In the genomic region with DNA sequence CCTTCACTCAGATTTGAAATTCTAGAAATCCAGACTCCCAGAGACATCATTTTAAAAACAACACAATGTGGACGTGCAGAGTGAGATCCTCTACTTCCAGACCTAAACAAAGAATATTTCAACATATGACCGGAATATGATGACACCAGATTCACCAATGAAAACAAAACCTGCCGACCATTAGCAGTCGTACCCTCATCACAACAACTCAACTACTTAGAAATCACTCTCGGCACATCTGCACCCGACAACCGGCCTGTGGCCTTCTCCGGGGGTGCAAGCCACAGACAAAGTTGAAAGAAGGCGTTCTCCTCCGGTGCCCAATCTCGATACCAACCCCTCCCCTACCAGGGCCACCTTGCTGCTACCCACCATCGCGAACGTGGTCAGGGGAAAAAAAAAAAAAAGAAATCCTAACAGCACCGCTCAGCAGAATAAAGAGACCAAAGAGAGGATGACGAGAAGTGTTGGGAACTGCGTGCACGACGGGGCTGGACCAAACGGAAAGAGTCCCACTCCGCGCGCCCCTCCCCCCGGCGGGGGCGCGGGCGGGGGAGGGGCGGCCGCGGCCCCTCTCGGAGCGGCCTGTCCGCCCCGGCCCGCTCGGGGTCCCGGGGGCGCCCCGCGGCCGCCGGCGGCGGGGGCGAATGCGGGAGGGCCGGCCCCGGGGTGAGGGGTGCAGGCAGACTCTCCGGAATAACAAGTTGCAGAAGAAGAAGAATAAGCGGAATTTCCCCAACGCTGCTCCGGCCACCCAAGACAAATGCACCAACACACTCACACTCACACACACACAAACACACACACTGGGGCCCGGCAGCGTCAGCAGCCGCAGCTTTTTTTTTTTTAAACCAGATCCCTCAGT, we compare ENCODE assay signal across 1 cellular context.
TF ChIP-seq lines count a peak whose summit lies in the region.

No MANE protein-coding gene starts in this region.

TF ChIP-seq in K562, 482 proteins besides CTCF, POLR2A, EP300 and RAD21 (continued from another document and continues in another):
- TF ChIP-seq ZNF174 (CRISPR knock-in tag; IDR thresholded peaks at IDR 0.05): no peak
- TF ChIP-seq KAT8 (IDR thresholded peaks at IDR 0.05; ENCODE audit: low read depth): no peak
- TF ChIP-seq, protein P1, sequence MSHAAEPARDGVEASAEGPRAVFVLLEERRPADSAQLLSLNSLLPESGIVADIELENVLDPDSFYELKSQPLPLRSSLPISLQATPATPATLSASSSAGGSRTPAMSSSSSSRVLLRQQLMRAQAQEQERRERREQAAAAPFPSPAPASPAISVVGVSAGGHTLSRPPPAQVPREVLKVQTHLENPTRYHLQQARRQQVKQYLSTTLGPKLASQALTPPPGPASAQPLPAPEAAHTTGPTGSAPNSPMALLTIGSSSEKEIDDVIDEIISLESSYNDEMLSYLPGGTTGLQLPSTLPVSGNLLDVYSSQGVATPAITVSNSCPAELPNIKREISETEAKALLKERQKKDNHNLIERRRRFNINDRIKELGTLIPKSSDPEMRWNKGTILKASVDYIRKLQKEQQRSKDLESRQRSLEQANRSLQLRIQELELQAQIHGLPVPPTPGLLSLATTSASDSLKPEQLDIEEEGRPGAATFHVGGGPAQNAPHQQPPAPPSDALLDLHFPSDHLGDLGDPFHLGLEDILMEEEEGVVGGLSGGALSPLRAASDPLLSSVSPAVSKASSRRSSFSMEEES (CRISPR knock-in tag; IDR thresholded peaks at IDR 0.05): no peak
- TF ChIP-seq, protein P2, sequence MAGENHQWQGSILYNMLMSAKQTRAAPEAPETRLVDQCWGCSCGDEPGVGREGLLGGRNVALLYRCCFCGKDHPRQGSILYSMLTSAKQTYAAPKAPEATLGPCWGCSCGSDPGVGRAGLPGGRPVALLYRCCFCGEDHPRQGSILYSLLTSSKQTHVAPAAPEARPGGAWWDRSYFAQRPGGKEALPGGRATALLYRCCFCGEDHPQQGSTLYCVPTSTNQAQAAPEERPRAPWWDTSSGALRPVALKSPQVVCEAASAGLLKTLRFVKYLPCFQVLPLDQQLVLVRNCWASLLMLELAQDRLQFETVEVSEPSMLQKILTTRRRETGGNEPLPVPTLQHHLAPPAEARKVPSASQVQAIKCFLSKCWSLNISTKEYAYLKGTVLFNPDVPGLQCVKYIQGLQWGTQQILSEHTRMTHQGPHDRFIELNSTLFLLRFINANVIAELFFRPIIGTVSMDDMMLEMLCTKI (IDR thresholded peaks at IDR 0.05; ENCODE audit: partially characterized antibody): no peak
- TF ChIP-seq, protein P3, sequence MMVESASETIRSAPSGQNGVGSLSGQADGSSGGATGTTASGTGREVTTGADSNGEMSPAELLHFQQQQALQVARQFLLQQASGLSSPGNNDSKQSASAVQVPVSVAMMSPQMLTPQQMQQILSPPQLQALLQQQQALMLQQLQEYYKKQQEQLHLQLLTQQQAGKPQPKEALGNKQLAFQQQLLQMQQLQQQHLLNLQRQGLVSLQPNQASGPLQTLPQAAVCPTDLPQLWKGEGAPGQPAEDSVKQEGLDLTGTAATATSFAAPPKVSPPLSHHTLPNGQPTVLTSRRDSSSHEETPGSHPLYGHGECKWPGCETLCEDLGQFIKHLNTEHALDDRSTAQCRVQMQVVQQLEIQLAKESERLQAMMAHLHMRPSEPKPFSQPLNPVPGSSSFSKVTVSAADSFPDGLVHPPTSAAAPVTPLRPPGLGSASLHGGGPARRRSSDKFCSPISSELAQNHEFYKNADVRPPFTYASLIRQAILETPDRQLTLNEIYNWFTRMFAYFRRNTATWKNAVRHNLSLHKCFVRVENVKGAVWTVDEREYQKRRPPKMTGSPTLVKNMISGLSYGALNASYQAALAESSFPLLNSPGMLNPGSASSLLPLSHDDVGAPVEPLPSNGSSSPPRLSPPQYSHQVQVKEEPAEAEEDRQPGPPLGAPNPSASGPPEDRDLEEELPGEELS (CRISPR knock-in tag; IDR thresholded peaks at IDR 0.05; ENCODE audit: borderline replicate concordance): no peak
- TF ChIP-seq, protein P4, sequence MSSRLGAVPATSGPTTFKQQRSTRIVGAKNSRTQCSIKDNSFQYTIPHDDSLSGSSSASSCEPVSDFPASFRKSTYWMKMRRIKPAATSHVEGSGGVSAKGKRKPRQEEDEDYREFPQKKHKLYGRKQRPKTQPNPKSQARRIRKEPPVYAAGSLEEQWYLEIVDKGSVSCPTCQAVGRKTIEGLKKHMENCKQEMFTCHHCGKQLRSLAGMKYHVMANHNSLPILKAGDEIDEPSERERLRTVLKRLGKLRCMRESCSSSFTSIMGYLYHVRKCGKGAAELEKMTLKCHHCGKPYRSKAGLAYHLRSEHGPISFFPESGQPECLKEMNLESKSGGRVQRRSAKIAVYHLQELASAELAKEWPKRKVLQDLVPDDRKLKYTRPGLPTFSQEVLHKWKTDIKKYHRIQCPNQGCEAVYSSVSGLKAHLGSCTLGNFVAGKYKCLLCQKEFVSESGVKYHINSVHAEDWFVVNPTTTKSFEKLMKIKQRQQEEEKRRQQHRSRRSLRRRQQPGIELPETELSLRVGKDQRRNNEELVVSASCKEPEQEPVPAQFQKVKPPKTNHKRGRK (tag; IDR thresholded peaks at IDR 0.05): no peak
- no peak for TF ChIP-seq BRD4 (IDR thresholded peaks at IDR 0.05)
- TF ChIP-seq HDAC2 (IDR thresholded peaks at IDR 0.05): peak; percentile 83
- TF ChIP-seq PURB (CRISPR knock-in tag; IDR thresholded peaks at IDR 0.05; ENCODE audit: low read depth): no peak
- no peak for TF ChIP-seq SMAD1 (IDR thresholded peaks at IDR 0.05; ENCODE audit: low read depth, low read length, partially characterized antibody)
- TF ChIP-seq MEIS2 (IDR thresholded peaks at IDR 0.05; ENCODE audit: partially characterized antibody): no peak
- no peak for TF ChIP-seq CBFB (CRISPR knock-in tag; IDR thresholded peaks at IDR 0.05)
- no peak for TF ChIP-seq TSC22D4 (tag; IDR thresholded peaks at IDR 0.05)
- TF ChIP-seq GATAD2A (IDR thresholded peaks at IDR 0.05): 0 out of 2 replicates have a peak, but pooled peaks have one; percentile 43
- no peak for TF ChIP-seq SP2 (IDR thresholded peaks at IDR 0.05; ENCODE audit: extremely low read depth, low read depth, low read length, poor library complexity, severe bottlenecking)
- TF ChIP-seq SNRNP70 (optimal IDR thresholded peaks at IDR 0.05; ENCODE audit: low read depth, low read length): no peak
- TF ChIP-seq, protein P5, sequence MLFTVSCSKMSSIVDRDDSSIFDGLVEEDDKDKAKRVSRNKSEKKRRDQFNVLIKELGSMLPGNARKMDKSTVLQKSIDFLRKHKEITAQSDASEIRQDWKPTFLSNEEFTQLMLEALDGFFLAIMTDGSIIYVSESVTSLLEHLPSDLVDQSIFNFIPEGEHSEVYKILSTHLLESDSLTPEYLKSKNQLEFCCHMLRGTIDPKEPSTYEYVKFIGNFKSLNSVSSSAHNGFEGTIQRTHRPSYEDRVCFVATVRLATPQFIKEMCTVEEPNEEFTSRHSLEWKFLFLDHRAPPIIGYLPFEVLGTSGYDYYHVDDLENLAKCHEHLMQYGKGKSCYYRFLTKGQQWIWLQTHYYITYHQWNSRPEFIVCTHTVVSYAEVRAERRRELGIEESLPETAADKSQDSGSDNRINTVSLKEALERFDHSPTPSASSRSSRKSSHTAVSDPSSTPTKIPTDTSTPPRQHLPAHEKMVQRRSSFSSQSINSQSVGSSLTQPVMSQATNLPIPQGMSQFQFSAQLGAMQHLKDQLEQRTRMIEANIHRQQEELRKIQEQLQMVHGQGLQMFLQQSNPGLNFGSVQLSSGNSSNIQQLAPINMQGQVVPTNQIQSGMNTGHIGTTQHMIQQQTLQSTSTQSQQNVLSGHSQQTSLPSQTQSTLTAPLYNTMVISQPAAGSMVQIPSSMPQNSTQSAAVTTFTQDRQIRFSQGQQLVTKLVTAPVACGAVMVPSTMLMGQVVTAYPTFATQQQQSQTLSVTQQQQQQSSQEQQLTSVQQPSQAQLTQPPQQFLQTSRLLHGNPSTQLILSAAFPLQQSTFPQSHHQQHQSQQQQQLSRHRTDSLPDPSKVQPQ (CRISPR knock-in tag; IDR thresholded peaks at IDR 0.05; ENCODE audit: borderline replicate concordance): no peak
- peak; percentile 40 for TF ChIP-seq RBFOX2 (IDR thresholded peaks at IDR 0.05; ENCODE audit: low read depth, low read length)
- TF ChIP-seq NCOA2 (IDR thresholded peaks at IDR 0.05; ENCODE audit: partially characterized antibody in 2 of 2): no peak
- TF ChIP-seq, protein P6, sequence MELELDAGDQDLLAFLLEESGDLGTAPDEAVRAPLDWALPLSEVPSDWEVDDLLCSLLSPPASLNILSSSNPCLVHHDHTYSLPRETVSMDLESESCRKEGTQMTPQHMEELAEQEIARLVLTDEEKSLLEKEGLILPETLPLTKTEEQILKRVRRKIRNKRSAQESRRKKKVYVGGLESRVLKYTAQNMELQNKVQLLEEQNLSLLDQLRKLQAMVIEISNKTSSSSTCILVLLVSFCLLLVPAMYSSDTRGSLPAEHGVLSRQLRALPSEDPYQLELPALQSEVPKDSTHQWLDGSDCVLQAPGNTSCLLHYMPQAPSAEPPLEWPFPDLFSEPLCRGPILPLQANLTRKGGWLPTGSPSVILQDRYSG (tag; conservative IDR thresholded peaks at IDR 0.05; ENCODE audit: low read depth): no peak
- no peak for TF ChIP-seq CBX8 (IDR thresholded peaks at IDR 0.05; ENCODE audit: borderline replicate concordance, extremely low read depth, low read depth, low read length, poor library complexity, severe bottlenecking)
- TF ChIP-seq KDM2B (CRISPR knock-in tag; IDR thresholded peaks at IDR 0.05): no peak
- peak; percentile 66; the same call in 1 of the 2 replicates for TF ChIP-seq PHF21A (IDR thresholded peaks at IDR 0.05; ENCODE audit: borderline replicate concordance, low read depth)
- TF ChIP-seq SIN3A (IDR thresholded peaks at IDR 0.05; ENCODE audit: borderline replicate concordance in 2 of 2, control insufficient read depth in 1 of 2, low read depth in 2 of 2, low read length in 2 of 2): 0 out of 4 replicates have a peak, but pooled peaks of 1 of the 2 experiments have one; percentile 40
- peak; percentile 41 for TF ChIP-seq BRD9 (IDR thresholded peaks at IDR 0.05; ENCODE audit: low read depth, partially characterized antibody)
- no peak for TF ChIP-seq CREM (IDR thresholded peaks at IDR 0.05; ENCODE audit: low read depth)
- TF ChIP-seq POLR2G (IDR thresholded peaks at IDR 0.05; ENCODE audit: low read depth, low read length): peak; percentile 59
- no peak for TF ChIP-seq HDAC8 (tag; IDR thresholded peaks at IDR 0.05)
- no peak for TF ChIP-seq TGIF2 (CRISPR knock-in tag; IDR thresholded peaks at IDR 0.05)
- TF ChIP-seq KHSRP (IDR thresholded peaks at IDR 0.05): no peak
- no peak for TF ChIP-seq MAFG (tag; conservative IDR thresholded peaks at IDR 0.05)
- no peak for TF ChIP-seq ZNF3 (CRISPR knock-in tag; IDR thresholded peaks at IDR 0.05)
- 0 out of 2 replicates have a peak, but pooled peaks have one; percentile 13 for TF ChIP-seq NCOA1 (IDR thresholded peaks at IDR 0.05; ENCODE audit: low read depth)
- TF ChIP-seq, protein P7, sequence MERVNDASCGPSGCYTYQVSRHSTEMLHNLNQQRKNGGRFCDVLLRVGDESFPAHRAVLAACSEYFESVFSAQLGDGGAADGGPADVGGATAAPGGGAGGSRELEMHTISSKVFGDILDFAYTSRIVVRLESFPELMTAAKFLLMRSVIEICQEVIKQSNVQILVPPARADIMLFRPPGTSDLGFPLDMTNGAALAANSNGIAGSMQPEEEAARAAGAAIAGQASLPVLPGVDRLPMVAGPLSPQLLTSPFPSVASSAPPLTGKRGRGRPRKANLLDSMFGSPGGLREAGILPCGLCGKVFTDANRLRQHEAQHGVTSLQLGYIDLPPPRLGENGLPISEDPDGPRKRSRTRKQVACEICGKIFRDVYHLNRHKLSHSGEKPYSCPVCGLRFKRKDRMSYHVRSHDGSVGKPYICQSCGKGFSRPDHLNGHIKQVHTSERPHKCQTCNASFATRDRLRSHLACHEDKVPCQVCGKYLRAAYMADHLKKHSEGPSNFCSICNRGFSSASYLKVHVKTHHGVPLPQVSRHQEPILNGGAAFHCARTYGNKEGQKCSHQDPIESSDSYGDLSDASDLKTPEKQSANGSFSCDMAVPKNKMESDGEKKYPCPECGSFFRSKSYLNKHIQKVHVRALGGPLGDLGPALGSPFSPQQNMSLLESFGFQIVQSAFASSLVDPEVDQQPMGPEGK (CRISPR knock-in tag; IDR thresholded peaks at IDR 0.05; ENCODE audit: borderline replicate concordance): no peak
- no peak for TF ChIP-seq COPS2 (conservative IDR thresholded peaks at IDR 0.05)
- no peak for TF ChIP-seq MYNN (IDR thresholded peaks at IDR 0.05)
- TF ChIP-seq MYNN (CRISPR knock-in tag; IDR thresholded peaks at IDR 0.05): no peak
- TF ChIP-seq, protein P8, sequence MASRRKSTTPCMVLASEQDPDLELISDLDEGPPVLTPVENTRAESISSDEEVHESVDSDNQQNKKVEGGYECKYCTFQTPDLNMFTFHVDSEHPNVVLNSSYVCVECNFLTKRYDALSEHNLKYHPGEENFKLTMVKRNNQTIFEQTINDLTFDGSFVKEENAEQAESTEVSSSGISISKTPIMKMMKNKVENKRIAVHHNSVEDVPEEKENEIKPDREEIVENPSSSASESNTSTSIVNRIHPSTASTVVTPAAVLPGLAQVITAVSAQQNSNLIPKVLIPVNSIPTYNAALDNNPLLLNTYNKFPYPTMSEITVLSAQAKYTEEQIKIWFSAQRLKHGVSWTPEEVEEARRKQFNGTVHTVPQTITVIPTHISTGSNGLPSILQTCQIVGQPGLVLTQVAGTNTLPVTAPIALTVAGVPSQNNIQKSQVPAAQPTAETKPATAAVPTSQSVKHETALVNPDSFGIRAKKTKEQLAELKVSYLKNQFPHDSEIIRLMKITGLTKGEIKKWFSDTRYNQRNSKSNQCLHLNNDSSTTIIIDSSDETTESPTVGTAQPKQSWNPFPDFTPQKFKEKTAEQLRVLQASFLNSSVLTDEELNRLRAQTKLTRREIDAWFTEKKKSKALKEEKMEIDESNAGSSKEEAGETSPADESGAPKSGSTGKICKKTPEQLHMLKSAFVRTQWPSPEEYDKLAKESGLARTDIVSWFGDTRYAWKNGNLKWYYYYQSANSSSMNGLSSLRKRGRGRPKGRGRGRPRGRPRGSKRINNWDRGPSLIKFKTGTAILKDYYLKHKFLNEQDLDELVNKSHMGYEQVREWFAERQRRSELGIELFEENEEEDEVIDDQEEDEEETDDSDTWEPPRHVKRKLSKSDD (conservative IDR thresholded peaks at IDR 0.05; ENCODE audit: low read length): no peak
- TF ChIP-seq, protein P9, sequence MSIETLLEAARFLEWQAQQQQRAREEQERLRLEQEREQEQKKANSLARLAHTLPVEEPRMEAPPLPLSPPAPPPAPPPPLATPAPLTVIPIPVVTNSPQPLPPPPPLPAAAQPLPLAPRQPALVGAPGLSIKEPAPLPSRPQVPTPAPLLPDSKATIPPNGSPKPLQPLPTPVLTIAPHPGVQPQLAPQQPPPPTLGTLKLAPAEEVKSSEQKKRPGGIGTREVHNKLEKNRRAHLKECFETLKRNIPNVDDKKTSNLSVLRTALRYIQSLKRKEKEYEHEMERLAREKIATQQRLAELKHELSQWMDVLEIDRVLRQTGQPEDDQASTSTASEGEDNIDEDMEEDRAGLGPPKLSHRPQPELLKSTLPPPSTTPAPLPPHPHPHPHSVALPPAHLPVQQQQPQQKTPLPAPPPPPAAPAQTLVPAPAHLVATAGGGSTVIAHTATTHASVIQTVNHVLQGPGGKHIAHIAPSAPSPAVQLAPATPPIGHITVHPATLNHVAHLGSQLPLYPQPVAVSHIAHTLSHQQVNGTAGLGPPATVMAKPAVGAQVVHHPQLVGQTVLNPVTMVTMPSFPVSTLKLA (conservative IDR thresholded peaks at IDR 0.05): peak in 1 of 2 experiments; percentile 34; a peak in 2 of 4 replicates
